In genomic region chr16:11896776-11897175, GRCh38 we compare ENCODE assay signal across 8 cellular contexts. TPM values are rescaled to one million over a fixed set of nuclear protein-coding genes. Genes with fewer than 3 reads are reported as not detected.
A peak's percentile ranks its signal among the peaks of the same experiment; 100 is the strongest.
DNase-seq lines count a peak whose midpoint lies in the region; ATAC-seq and TF ChIP-seq lines count a peak whose summit lies in the region.
"Had no signal": no experiment of that assay in that cellular context is flagged by ENCODE, and none has a peak within 500 bp of the region (broad histone marks: within the 10 kb centered on the region; RNA-seq: fewer than 3 reads in every experiment).

No MANE protein-coding gene starts in this region.

- peaks cover 3% of the 10 kb centered on the region for H3K4me1 ChIP-seq in ovary (ENCODE audit: insufficient read depth)

- no peak for TF ChIP-seq EP300 in ovary (IDR thresholded peaks at IDR 0.05)

- no peak for ATAC-seq in HG03571 (IDR thresholded peaks at IDR 0.05; ENCODE audit: unreplicated experiment)
- ATAC-seq: K562 had no signal

- H3K9me3 ChIP-seq in SK-N-MC (ENCODE audit: low read depth, low read length) = no peaks in the 10 kb centered on the region
- no peaks in the 10 kb centered on the region for H3K9me3 ChIP-seq in ovary

- H3K9ac ChIP-seq in SK-N-MC (ENCODE audit: insufficient read length) = no peak overlapping the region

- no peaks in the 10 kb centered on the region for H3K27me3 ChIP-seq in ovary

- peaks cover 38% of the 10 kb centered on the region for H3K36me3 ChIP-seq in SK-N-MC (ENCODE audit: insufficient read depth, low read length)
- no peaks in the 10 kb centered on the region for H3K36me3 ChIP-seq in ovary

- H3K4me3 ChIP-seq in SK-N-MC = no peak overlapping the region
- H3K4me3 ChIP-seq in epithelial cell of esophagus (ENCODE audit: low read length) = no peak overlapping the region
- H3K4me3 ChIP-seq in ovary = no peak overlapping the region
- H3K4me3 ChIP-seq: K562 had no signal

- H3K27ac ChIP-seq in SK-N-MC (peak overlapping the region; percentile 42), ovary (no peak overlapping the region)

- TF ChIP-seq CTCF in epithelial cell of esophagus (IDR thresholded peaks at IDR 0.05; ENCODE audit: insufficient read depth, low read depth, low read length, missing control alignments) = no peak
- TF ChIP-seq CTCF in ovary (IDR thresholded peaks at IDR 0.05) = no peak

- peak; percentile 75 for DNase-seq in EL
- no peak for DNase-seq in SK-N-MC (ENCODE audit: low read depth, low spot score)
- DNase-seq in epithelial cell of esophagus (ENCODE audit: low read depth) = peak; percentile 80
- peak; percentile 20 for DNase-seq in pulmonary artery endothelial cell (ENCODE audit: low read depth, low spot score)
- no peak for DNase-seq in ovary
- DNase-seq in NCI-H2107 (lab: John Stamatoyannopoulos, UW) = no peak

- TF ChIP-seq POLR2A in ovary (IDR thresholded peaks at IDR 0.05) = no peak

- intact Hi-C loops in ovary (cut with DNase I) = no loop called here

- WGBS in ovary, 3 donors = 19 to 31% (median 23%) methylated on average over 2 of the region's 2 CpGs

RNA-seq across cellular contexts. Expression of gene GSPT1, which starts 19.0 kb away (rescaled TPM):
- total RNA-seq in pulmonary artery endothelial cell (63.0 and 89.4 TPM in 2 replicates), ovary (10 to 100 TPM; 23.4 to 94.2 (median 74.8) TPM)
- polyA plus RNA-seq in ovary = 10 to 100 TPM; 21.1 to 99.3 TPM

RNA-seq across cellular contexts. Expression of gene NPIPB2, which starts 45.1 kb away (rescaled TPM):
- total RNA-seq in pulmonary artery endothelial cell (0.40 and 1.8 TPM in 2 replicates), ovary (10 to 100 TPM in 2 of 7 donors, 1 to 10 TPM in 5; 4.7 to 13.4 (median 8.7) TPM)
- polyA plus RNA-seq in ovary = 10 to 100 TPM in 1 of 2 donors, 1 to 10 TPM in 1; 6.5 to 19.3 TPM

RNA-seq across cellular contexts. Expression of gene RSL1D1, which starts 45.4 kb away (rescaled TPM):
- total RNA-seq in pulmonary artery endothelial cell (63.6 and 94.2 TPM in 2 replicates), ovary (100 to 1,000 TPM; 168 to 390 (median 281) TPM)
- 100 to 1,000 TPM; 222 to 406 TPM for polyA plus RNA-seq in ovary

Comparison
In these comparisons a context has a peak if more than half of its experiments do, and no peak if none do; other contexts are left out.
1. DNase-seq: peak in EL (single experiment), epithelial cell of esophagus (single experiment) and pulmonary artery endothelial cell (single experiment); none in SK-N-MC (single experiment), ovary (0 of 5) and NCI-H2107 (single experiment).